8 cellular contexts compared by ENCODE assay signal in the genomic region with DNA sequence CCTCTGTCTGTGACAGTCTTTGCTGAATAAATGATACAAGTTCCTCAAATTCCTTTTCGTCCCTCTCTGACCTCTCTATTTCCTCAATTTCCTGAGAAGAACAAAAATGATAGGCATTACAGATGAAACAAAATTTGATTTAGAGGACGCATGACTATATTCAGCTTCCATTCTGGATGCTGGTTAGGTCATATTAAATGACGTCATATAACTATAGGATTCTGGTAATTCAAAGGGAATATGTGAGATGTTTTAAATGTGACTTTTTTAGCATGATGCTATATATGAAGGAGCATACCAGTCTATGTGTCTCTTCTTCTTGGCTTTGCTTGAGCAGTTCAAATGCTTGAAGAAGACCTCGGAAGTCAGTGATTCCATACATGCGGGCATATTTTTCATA.
"Had no signal": no experiment of that assay in that cellular context is flagged by ENCODE, and none has a peak within 500 bp of the region (broad histone marks: within the 10 kb centered on the region; RNA-seq: fewer than 3 reads in every experiment).

No MANE protein-coding gene starts in this region.

- DNase-seq: H9, HCEC 1CT, HFFc6, KG1 had no signal

- H3K27ac Mint-ChIP-seq: GM23338, H9, HFFc6, IgD-negative memory B cell had no signal

- H3K9me3 Mint-ChIP-seq: GM23338, H9, HFFc6, IgD-negative memory B cell had no signal

- H3K4me2 ChIP-seq: GM23338 had no signal

- H3K4me1 Mint-ChIP-seq: GM23338, H9 had no signal

- FAIRE-seq: H54, HTR-8/SVneo had no signal

- H3K27me3 Mint-ChIP-seq: IgD-negative memory B cell had no signal

- H2AFZ ChIP-seq: GM23338 had no signal

- ATAC-seq: GM23338 had no signal

- H3K4me3 Mint-ChIP-seq: GM23338, H9, HFFc6, IgD-negative memory B cell had no signal

- H3K4me3 ChIP-seq: GM23338 had no signal
